1 cellular context compared by ENCODE assay signal in genomic region chr3:179604336-179605078, GRCh38.
TF ChIP-seq lines count a peak whose summit lies in the region.

Gene MRPL47, minus strand, starts transcription at chr3:179604638. Its CDS starts 14 bp downstream, at chr3:179604624.
Gene NDUFB5, plus strand, starts transcription at chr3:179604794. Its CDS starts 22 bp downstream, at chr3:179604816.

TF ChIP-seq in HepG2, 621 proteins besides CTCF, POLR2A, EP300 and RAD21 (continued from another document and continues in another):
- TF ChIP-seq HNF1B (CRISPR knock-in tag; IDR thresholded peaks at IDR 0.05) (peak; percentile 90), NCOA5 (CRISPR knock-in tag; IDR thresholded peaks at IDR 0.05) (no peak), MLX (CRISPR knock-in tag; IDR thresholded peaks at IDR 0.05) (no peak), AHDC1 (CRISPR knock-in tag; IDR thresholded peaks at IDR 0.05; ENCODE audit: borderline replicate concordance) (no peak), ZNF264 (CRISPR knock-in tag; IDR thresholded peaks at IDR 0.05) (0 out of 2 replicates have a peak, but pooled peaks have one; percentile 39), NONO (IDR thresholded peaks at IDR 0.05) (no peak), NONO (CRISPR knock-in tag; conservative IDR thresholded peaks at IDR 0.05) (peak; percentile 53), ZBTB42 (CRISPR knock-in tag; IDR thresholded peaks at IDR 0.05) (no peak), BRD4 (CRISPR knock-in tag; IDR thresholded peaks at IDR 0.05) (peak; percentile 74; the same call in 1 of the 2 replicates), ETV6 (CRISPR knock-in tag; conservative IDR thresholded peaks at IDR 0.05) (0 out of 2 replicates have a peak, but pooled peaks have one; percentile 49), KDM1A (CRISPR knock-in tag; IDR thresholded peaks at IDR 0.05) (no peak), THAP9 (CRISPR knock-in tag; IDR thresholded peaks at IDR 0.05; ENCODE audit: borderline replicate concordance) (peak; percentile 88), KLF12 (CRISPR knock-in tag; IDR thresholded peaks at IDR 0.05; ENCODE audit: borderline replicate concordance) (no peak), IKZF4 (CRISPR knock-in tag; IDR thresholded peaks at IDR 0.05; ENCODE audit: borderline replicate concordance, low read depth, not compliant biosample characterization) (no peak), TEAD3 (CRISPR knock-in tag; optimal IDR thresholded peaks at IDR 0.05; ENCODE audit: borderline replicate concordance) (peak; percentile 28), CHD4 (IDR thresholded peaks at IDR 0.05; ENCODE audit: borderline replicate concordance, low read length) (no peak), DBP (CRISPR knock-in tag; IDR thresholded peaks at IDR 0.05; ENCODE audit: not compliant biosample characterization) (no peak), NR2F6 (IDR thresholded peaks at IDR 0.05) (no peak), NR2F6 (CRISPR knock-in tag; IDR thresholded peaks at IDR 0.05) (0 out of 2 replicates have a peak, but pooled peaks have one; percentile 23), ERF (CRISPR knock-in tag; IDR thresholded peaks at IDR 0.05) (peak; percentile 71; the same call in 1 of the 2 replicates), GPN1 (CRISPR knock-in tag; IDR thresholded peaks at IDR 0.05; ENCODE audit: borderline replicate concordance) (no peak), ZNF550 (CRISPR knock-in tag; IDR thresholded peaks at IDR 0.05; ENCODE audit: borderline replicate concordance) (no peak), NR1H2 (CRISPR knock-in tag; IDR thresholded peaks at IDR 0.05; ENCODE audit: borderline replicate concordance, low read depth) (no peak), ZNF260 (CRISPR knock-in tag; IDR thresholded peaks at IDR 0.05; ENCODE audit: borderline replicate concordance, low read depth) (no peak), RELA (CRISPR knock-in tag; IDR thresholded peaks at IDR 0.05) (no peak), DR1 (CRISPR knock-in tag; IDR thresholded peaks at IDR 0.05) (peak; percentile 58; the same call in 1 of the 2 replicates), AKNA (CRISPR knock-in tag; IDR thresholded peaks at IDR 0.05; ENCODE audit: borderline replicate concordance) (no peak), GLI4 (CRISPR knock-in tag; IDR thresholded peaks at IDR 0.05; ENCODE audit: borderline replicate concordance) (no peak), NFE2L1 (CRISPR knock-in tag; IDR thresholded peaks at IDR 0.05; ENCODE audit: borderline replicate concordance) (no peak), SAFB2 (CRISPR knock-in tag; IDR thresholded peaks at IDR 0.05; ENCODE audit: borderline replicate concordance, low read depth) (no peak; the same call in 1 of the 2 replicates), RERE (CRISPR knock-in tag; IDR thresholded peaks at IDR 0.05; ENCODE audit: low read depth) (no peak), SNAI1 (CRISPR knock-in tag; IDR thresholded peaks at IDR 0.05; ENCODE audit: borderline replicate concordance) (no peak), ZNF709 (CRISPR knock-in tag; IDR thresholded peaks at IDR 0.05) (peak; percentile 41; the same call in 1 of the 2 replicates), EEA1 (CRISPR knock-in tag; IDR thresholded peaks at IDR 0.05; ENCODE audit: borderline replicate concordance) (no peak)
